ENCODE assay signal across 8 cellular contexts in the genomic region with DNA sequence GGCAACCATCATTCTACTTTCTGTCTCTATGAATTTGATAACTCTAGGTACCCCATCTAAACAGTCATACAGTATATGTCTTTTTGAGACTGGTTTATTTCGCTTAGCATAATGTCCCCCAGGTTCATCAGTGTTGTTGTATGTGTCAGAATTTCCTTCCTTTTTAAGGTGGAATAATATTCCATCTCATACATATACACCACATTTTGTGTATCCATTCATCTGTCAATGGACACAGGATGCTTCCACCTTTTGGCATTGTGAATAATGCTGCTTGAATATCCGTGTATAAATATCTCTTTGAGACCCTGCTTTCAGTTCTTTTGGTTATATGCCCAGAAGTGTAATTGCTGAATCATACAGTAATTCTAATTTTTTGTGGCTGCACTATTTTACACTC.
"Had no signal": no experiment of that assay in that cellular context is flagged by ENCODE, and none has a peak within 500 bp of the region (broad histone marks: within the 10 kb centered on the region; RNA-seq: fewer than 3 reads in every experiment).

No MANE protein-coding gene starts in this region.

- H3K4me3 ChIP-seq: GM23338 had no signal

- H3K27ac Mint-ChIP-seq: GM23338, H9 had no signal

- H2AFZ ChIP-seq: GM23338 had no signal

- ATAC-seq: GM23338 had no signal

- H3K9me3 Mint-ChIP-seq: GM23338, H9 had no signal

- H3K4me2 ChIP-seq: GM23338 had no signal

- DNase-seq: H9, HCEC 1CT, IMR-90, KBM-7 had no signal

- H3K4me1 Mint-ChIP-seq: GM23338, H9 had no signal

- H3K4me3 Mint-ChIP-seq: GM23338, H9 had no signal

- FAIRE-seq: H1, H54, HTR-8/SVneo had no signal
